In the genomic region with DNA sequence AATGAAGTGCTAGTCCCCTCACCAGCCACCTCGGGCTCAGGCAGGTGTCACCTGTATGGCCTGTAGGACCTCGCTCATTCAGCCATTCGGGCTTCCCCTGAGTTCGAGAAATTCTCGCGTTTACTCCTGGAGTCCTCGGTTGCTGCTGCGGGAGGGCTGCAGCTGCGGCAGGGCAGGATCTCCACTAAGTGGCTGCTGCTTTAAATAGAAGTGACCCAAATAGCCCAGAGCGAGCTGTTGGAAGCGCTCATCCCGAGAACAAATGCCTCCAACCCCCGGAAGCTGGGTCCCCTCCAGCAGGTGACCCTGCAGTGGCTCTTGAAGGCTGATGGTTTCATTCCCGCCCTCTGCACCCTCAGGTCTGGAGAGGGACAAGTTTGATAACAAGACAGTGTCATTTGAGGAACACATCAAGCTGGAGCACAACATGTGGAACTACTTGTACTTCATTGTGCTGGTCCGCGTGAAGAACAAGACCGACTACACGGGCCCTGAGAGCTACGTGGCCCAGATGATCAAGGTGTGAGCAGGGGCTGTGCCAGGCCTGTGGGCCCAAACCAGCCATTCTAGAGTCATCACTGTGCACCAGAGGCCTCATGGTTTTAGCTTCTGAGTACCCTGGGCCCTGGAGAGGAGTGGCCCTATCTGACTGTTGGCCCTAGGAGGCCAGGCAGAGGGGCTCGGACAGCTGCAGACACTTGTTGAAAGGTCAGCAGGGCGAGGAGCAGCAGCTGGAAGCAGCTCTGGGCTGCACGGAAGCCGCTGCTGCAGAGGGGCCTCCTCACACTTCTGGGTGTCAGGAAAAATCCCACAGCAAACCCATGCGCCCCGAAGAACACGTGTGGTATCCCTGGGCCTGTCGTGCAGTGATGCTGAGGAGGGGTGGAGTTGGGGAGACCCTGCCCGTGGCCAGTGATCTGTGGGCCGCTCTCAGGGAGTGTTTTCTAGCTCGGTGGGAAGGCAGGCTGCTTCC, we compare ENCODE assay signal across 10 cellular contexts. TPM values are rescaled to one million over a fixed set of nuclear protein-coding genes. Genes with fewer than 3 reads are reported as not detected.
DNase-seq lines count a peak whose midpoint lies in the region; ATAC-seq and TF ChIP-seq lines count a peak whose summit lies in the region.
"Had no signal": no experiment of that assay in that cellular context is flagged by ENCODE, and none has a peak within 500 bp of the region (broad histone marks: within the 10 kb centered on the region; RNA-seq: fewer than 3 reads in every experiment).

No MANE protein-coding gene starts in this region.

- no peak overlapping the region for H2AK5ac ChIP-seq in mesendoderm (ENCODE audit: low read length)

- no peak overlapping the region for H3K4ac ChIP-seq in mesendoderm (ENCODE audit: low read depth, low read length)

- H3K56ac ChIP-seq in mesendoderm (ENCODE audit: low read length), result no peak overlapping the region

- no peaks in the 10 kb centered on the region for H3K9me2 ChIP-seq in hepatocyte (replicated peaks; ENCODE audit: insufficient read depth)

- H3K18ac ChIP-seq in mesendoderm (ENCODE audit: low read length), result no peak overlapping the region

- H3K36me3 ChIP-seq in hepatocyte (replicated peaks; ENCODE audit: insufficient read depth, low read depth) (no peaks in the 10 kb centered on the region), suprapubic skin (peaks cover 92% of the 10 kb centered on the region), mesendoderm (ENCODE audit: control insufficient read depth, insufficient read depth, low read length) (peaks cover 7% of the 10 kb centered on the region)

- H3K4me1 Mint-ChIP-seq in activated CD4-positive, alpha-beta T cell treated with anti-CD3 and anti-CD28 coated beads, Interleukin-2, amount 10 ng/mL, durations not matched to agents 7 days and 5 days, result peaks cover 77% of the 10 kb centered on the region
- H3K4me1 Mint-ChIP-seq in activated T-helper 1 cell treated with anti-CD3 and anti-CD28 coated beads, Interleukin-12 subunit alpha, Interleukin-12 subunit beta, Interleukin-2, Interleukin-4 antibody, amounts not matched to agents 30 ng/mL and 10 ng/mL and 1 ng/mL, durations not matched to agents 14 hours and 24 hours and 36 hours (ENCODE audit: low read depth), result peaks cover 63% of the 10 kb centered on the region

- H4K5ac ChIP-seq in mesendoderm (ENCODE audit: low read length), result no peak overlapping the region

- WGBS in hepatocyte (ENCODE audit: low lambda C conversion rate, missing lambda C conversion rate), result 89% methylated on average over 30 of the region's 30 CpGs
- 76% methylated on average over 26 of the region's 30 CpGs for WGBS in suprapubic skin
- no CpG with 5 or more reads among the region's 30 CpGs for WGBS in mesendoderm (ENCODE audit: extremely low coverage, insufficient coverage, low lambda C conversion rate)

- no peaks in the 10 kb centered on the region for H3K79me1 ChIP-seq in mesendoderm (ENCODE audit: low read length)

- TF ChIP-seq POLR2A in suprapubic skin (IDR thresholded peaks at IDR 0.05), result no peak

- DNase-seq in activated CD4-positive, alpha-beta T cell treated with anti-CD3 and anti-CD28 coated beads, Interleukin-2, amount 10 ng/mL, durations not matched to agents 7 days and 5 days, result no peak
- no peak for DNase-seq in activated CD4-positive, alpha-beta T cell treated with anti-CD3 and anti-CD28 coated beads for 48 hours
- no peak for DNase-seq in activated T-helper 1 cell treated with anti-CD3 and anti-CD28 coated beads, Interleukin-12 subunit alpha, Interleukin-12 subunit beta, Interleukin-2, Interleukin-4 antibody, amounts not matched to agents 30 ng/mL and 10 ng/mL and 1 ng/mL, durations not matched to agents 14 hours and 24 hours and 36 hours (ENCODE audit: low spot score)
- DNase-seq in hepatocyte (ENCODE audit: low spot score) (no peak), suprapubic skin (ENCODE audit: low spot score in 2 of 2) (peak in 1 of 2 donors; percentile 48), KBM-7 (no peak), mesendoderm (no peak)
- DNase-seq: NCI-H510A treated with DMSO at 0.1 percent for 48 hours had no signal

- intact Hi-C loops in activated T-helper 1 cell treated with anti-CD3 and anti-CD28 coated beads, Interleukin-12 subunit alpha, Interleukin-12 subunit beta, Interleukin-2, Interleukin-4 antibody, amounts not matched to agents 30 ng/mL and 10 ng/mL and 1 ng/mL, durations not matched to agents 14 hours and 24 hours and 36 hours (cut with micrococcal nuclease), result loop anchor here (2.0 to 10.0 kb wide), 3 partner anchors 17 to 239 kb away; a partner anchor contains a TSS

- no peak overlapping the region for H2AFZ ChIP-seq in hepatocyte

- no peaks in the 10 kb centered on the region for H3K9me3 Mint-ChIP-seq in activated CD4-positive, alpha-beta T cell treated with anti-CD3 and anti-CD28 coated beads, Interleukin-2, amount 10 ng/mL, durations not matched to agents 7 days and 5 days
- no peaks in the 10 kb centered on the region for H3K9me3 Mint-ChIP-seq in activated T-helper 1 cell treated with anti-CD3 and anti-CD28 coated beads, Interleukin-12 subunit alpha, Interleukin-12 subunit beta, Interleukin-2, Interleukin-4 antibody, amounts not matched to agents 30 ng/mL and 10 ng/mL and 1 ng/mL, durations not matched to agents 14 hours and 24 hours and 36 hours

- H2BK120ac ChIP-seq in mesendoderm (ENCODE audit: low read depth, low read length), result no peak overlapping the region

- no peak overlapping the region for H4K8ac ChIP-seq in mesendoderm (ENCODE audit: low read depth, low read length)

- H3K27ac ChIP-seq in hepatocyte (peak overlapping the region; percentile 28), suprapubic skin (peak overlapping the region; percentile 55), mesendoderm (ENCODE audit: low read depth, low read length) (no peak overlapping the region)

- CTCF ChIA-PET in activated CD4-positive, alpha-beta T cell treated with anti-CD3 and anti-CD28 coated beads, Interleukin-2, amount 10 ng/mL, durations not matched to agents 7 days and 5 days (lab: Charles Lee), result interaction anchor here (0.9 to 2.0 kb wide), 6 partner anchors 10 to 263 kb away, joined by 3 to 8 read pairs (median 3); a partner anchor contains a TSS

- in situ Hi-C loops in KBM-7 (cut with MboI; ENCODE audit: low pct_unique_long_range_greater_than_20kb, low sequenced_read_pairs), result no loop called here

- peak overlapping the region; percentile 35 for H3K4me3 Mint-ChIP-seq in activated CD4-positive, alpha-beta T cell treated with anti-CD3 and anti-CD28 coated beads, Interleukin-2, amount 10 ng/mL, durations not matched to agents 7 days and 5 days
- peak overlapping the region; percentile 55 for H3K4me3 Mint-ChIP-seq in activated T-helper 1 cell treated with anti-CD3 and anti-CD28 coated beads, Interleukin-12 subunit alpha, Interleukin-12 subunit beta, Interleukin-2, Interleukin-4 antibody, amounts not matched to agents 30 ng/mL and 10 ng/mL and 1 ng/mL, durations not matched to agents 14 hours and 24 hours and 36 hours

- no peaks in the 10 kb centered on the region for H4K20me1 ChIP-seq in hepatocyte (ENCODE audit: insufficient read depth, poor library complexity, severe bottlenecking)

- no peak overlapping the region for H3K9ac ChIP-seq in mesendoderm (ENCODE audit: low read length)

- no peak for TF ChIP-seq CTCF in hepatocyte (IDR thresholded peaks at IDR 0.05; ENCODE audit: poor library complexity)
- TF ChIP-seq CTCF in suprapubic skin (IDR thresholded peaks at IDR 0.05), result no peak

- peak overlapping the region; percentile 86 for H3K27ac Mint-ChIP-seq in activated CD4-positive, alpha-beta T cell treated with anti-CD3 and anti-CD28 coated beads, Interleukin-2, amount 10 ng/mL, durations not matched to agents 7 days and 5 days
- peak overlapping the region; percentile 98 for H3K27ac Mint-ChIP-seq in activated T-helper 1 cell treated with anti-CD3 and anti-CD28 coated beads, Interleukin-12 subunit alpha, Interleukin-12 subunit beta, Interleukin-2, Interleukin-4 antibody, amounts not matched to agents 30 ng/mL and 10 ng/mL and 1 ng/mL, durations not matched to agents 14 hours and 24 hours and 36 hours

- no peak for ATAC-seq in GM18873 (IDR thresholded peaks at IDR 0.05; ENCODE audit: low FRiP score, unreplicated experiment)
- ATAC-seq: HCT116 had no signal

- peaks cover 73% of the 10 kb centered on the region for H3K36me3 Mint-ChIP-seq in activated CD4-positive, alpha-beta T cell treated with anti-CD3 and anti-CD28 coated beads, Interleukin-2, amount 10 ng/mL, durations not matched to agents 7 days and 5 days (ENCODE audit: low read depth)
- H3K36me3 Mint-ChIP-seq in activated T-helper 1 cell treated with anti-CD3 and anti-CD28 coated beads, Interleukin-12 subunit alpha, Interleukin-12 subunit beta, Interleukin-2, Interleukin-4 antibody, amounts not matched to agents 30 ng/mL and 10 ng/mL and 1 ng/mL, durations not matched to agents 14 hours and 24 hours and 36 hours (ENCODE audit: low read depth), result peaks cover 50% of the 10 kb centered on the region

- H2BK5ac ChIP-seq in mesendoderm (ENCODE audit: low read length), result no peak overlapping the region

- no peak overlapping the region for H3K23ac ChIP-seq in mesendoderm (ENCODE audit: low read length)

- no peaks in the 10 kb centered on the region for H3K27me3 ChIP-seq in hepatocyte
- no peaks in the 10 kb centered on the region for H3K27me3 ChIP-seq in suprapubic skin
- H3K27me3 ChIP-seq in mesendoderm (ENCODE audit: insufficient read depth, low read length, poor library complexity), result no peaks in the 10 kb centered on the region

- H3K4me3 ChIP-seq in hepatocyte, result no peak overlapping the region
- H3K4me3 ChIP-seq in suprapubic skin, result no peak overlapping the region
- H3K4me3 ChIP-seq in mesendoderm (ENCODE audit: low read length), result no peak overlapping the region

- POLR2A ChIA-PET in activated CD4-positive, alpha-beta T cell treated with anti-CD3 and anti-CD28 coated beads, Interleukin-2, amount 10 ng/mL, durations not matched to agents 7 days and 5 days (lab: Charles Lee), result no interaction called here

- H3K4me2 ChIP-seq in hepatocyte (no peak overlapping the region), mesendoderm (ENCODE audit: low read length) (no peak overlapping the region)

- H2BK15ac ChIP-seq in mesendoderm (replicated peaks; ENCODE audit: low read depth), result no peak overlapping the region

- H3K27me3 Mint-ChIP-seq in activated CD4-positive, alpha-beta T cell treated with anti-CD3 and anti-CD28 coated beads, Interleukin-2, amount 10 ng/mL, durations not matched to agents 7 days and 5 days, result no peaks in the 10 kb centered on the region
- no peaks in the 10 kb centered on the region for H3K27me3 Mint-ChIP-seq in activated T-helper 1 cell treated with anti-CD3 and anti-CD28 coated beads, Interleukin-12 subunit alpha, Interleukin-12 subunit beta, Interleukin-2, Interleukin-4 antibody, amounts not matched to agents 30 ng/mL and 10 ng/mL and 1 ng/mL, durations not matched to agents 14 hours and 24 hours and 36 hours (ENCODE audit: insufficient read depth)

- no peak for TF ChIP-seq EP300 in suprapubic skin (IDR thresholded peaks at IDR 0.05)

- H3K4me1 ChIP-seq in hepatocyte (ENCODE audit: insufficient read depth) (peaks cover 11% of the 10 kb centered on the region), suprapubic skin (peaks cover 60% of the 10 kb centered on the region), mesendoderm (ENCODE audit: control insufficient read depth, low read depth, low read length) (peaks cover 4% of the 10 kb centered on the region)

- no peaks in the 10 kb centered on the region for H3K9me3 ChIP-seq in hepatocyte (ENCODE audit: low read depth)
- no peaks in the 10 kb centered on the region for H3K9me3 ChIP-seq in suprapubic skin

- H3K79me2 ChIP-seq in hepatocyte, result no peaks in the 10 kb centered on the region
- H3K79me2 ChIP-seq in mesendoderm (ENCODE audit: control insufficient read depth, insufficient read depth, low read length), result no peaks in the 10 kb centered on the region

RNA-seq across cellular contexts. Expression of a gene that starts 18.0 kb away (rescaled TPM):
- 10 to 100 TPM; 77.6 to 80.0 TPM for total RNA-seq in activated CD4-positive, alpha-beta T cell treated with anti-CD3 and anti-CD28 coated beads, Interleukin-2, amount 10 ng/mL, durations not matched to agents 7 days and 5 days
- 123 and 139 TPM in 2 replicates for total RNA-seq in activated T-helper 1 cell treated with anti-CD3 and anti-CD28 coated beads, Interleukin-12 subunit alpha, Interleukin-12 subunit beta, Interleukin-2, Interleukin-4 antibody, amounts not matched to agents 30 ng/mL and 10 ng/mL and 1 ng/mL, durations not matched to agents 14 hours and 24 hours and 36 hours
- total RNA-seq in hepatocyte (33.0 and 44.7 TPM in 2 replicates), suprapubic skin (10 to 100 TPM; 11.3 to 39.4 (median 21.7) TPM)
- 147 and 151 TPM in 2 replicates for polyA plus RNA-seq in hepatocyte
- polyA plus RNA-seq in mesendoderm (2013, experiment 1 of 2), result 90.1 TPM
- 91.4 TPM for polyA plus RNA-seq in mesendoderm (2013, experiment 2 of 2)

RNA-seq across cellular contexts. Expression of a gene that starts 53.2 kb away (rescaled TPM):
- total RNA-seq in activated CD4-positive, alpha-beta T cell treated with anti-CD3 and anti-CD28 coated beads, Interleukin-2, amount 10 ng/mL, durations not matched to agents 7 days and 5 days, result not detected
- not detected in 2 replicates for total RNA-seq in activated T-helper 1 cell treated with anti-CD3 and anti-CD28 coated beads, Interleukin-12 subunit alpha, Interleukin-12 subunit beta, Interleukin-2, Interleukin-4 antibody, amounts not matched to agents 30 ng/mL and 10 ng/mL and 1 ng/mL, durations not matched to agents 14 hours and 24 hours and 36 hours
- total RNA-seq in hepatocyte (7.9 and 9.5 TPM in 2 replicates), suprapubic skin (under 1 TPM in 2 of 4 donors, not detected in 2; 0.51 to 0.83 TPM)
- 21.1 and 25.3 TPM in 2 replicates for polyA plus RNA-seq in hepatocyte
- 0.01 TPM for polyA plus RNA-seq in mesendoderm (2013, experiment 1 of 2)
- 0.04 TPM for polyA plus RNA-seq in mesendoderm (2013, experiment 2 of 2)
